Comparison of ENCODE assay signal across 2 cellular contexts in the genomic region with DNA sequence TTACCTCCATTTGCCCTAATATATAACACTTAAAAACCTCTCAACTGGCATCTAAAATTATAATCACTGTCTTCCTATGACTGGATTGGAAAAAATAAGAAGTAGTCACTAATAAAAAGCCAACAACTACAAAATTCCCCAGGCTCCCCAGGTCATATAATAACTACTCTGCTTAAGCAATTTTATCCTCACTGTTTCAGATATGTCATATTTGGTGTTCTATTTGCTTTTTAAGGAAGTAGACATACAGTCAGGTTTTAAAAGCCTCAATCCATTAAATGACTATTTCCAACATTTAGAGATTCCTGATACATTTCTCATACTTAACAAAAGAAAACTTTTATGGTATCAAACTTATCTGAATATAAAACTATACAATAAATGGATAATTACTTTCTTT.
TF ChIP-seq lines count a peak whose summit lies in the region.

No MANE protein-coding gene starts in this region.

TF ChIP-seq in SK-N-SH treated with all-trans-retinoic acid at 6 μM for 48 hours, 23 proteins besides CTCF, POLR2A, EP300 and RAD21 (continued from another document):
- TF ChIP-seq CREB5 (CRISPR knock-in tag; IDR thresholded peaks at IDR 0.05; ENCODE audit: low read depth) (no peak), ZFP3 (CRISPR knock-in tag; IDR thresholded peaks at IDR 0.05) (no peak), ZNF8 (CRISPR knock-in tag; IDR thresholded peaks at IDR 0.05) (no peak), ZC3H10 (CRISPR knock-in tag; IDR thresholded peaks at IDR 0.05) (no peak), ZNF70 (CRISPR knock-in tag; IDR thresholded peaks at IDR 0.05) (no peak), CSDC2 (CRISPR knock-in tag; IDR thresholded peaks at IDR 0.05) (no peak), TCF4 (CRISPR knock-in tag; IDR thresholded peaks at IDR 0.05; ENCODE audit: borderline replicate concordance) (no peak), RARB (CRISPR knock-in tag; IDR thresholded peaks at IDR 0.05) (no peak), TSHZ2 (CRISPR knock-in tag; IDR thresholded peaks at IDR 0.05) (no peak), BACH2 (CRISPR knock-in tag; IDR thresholded peaks at IDR 0.05; ENCODE audit: borderline replicate concordance) (no peak)
- TF ChIP-seq, protein P1, sequence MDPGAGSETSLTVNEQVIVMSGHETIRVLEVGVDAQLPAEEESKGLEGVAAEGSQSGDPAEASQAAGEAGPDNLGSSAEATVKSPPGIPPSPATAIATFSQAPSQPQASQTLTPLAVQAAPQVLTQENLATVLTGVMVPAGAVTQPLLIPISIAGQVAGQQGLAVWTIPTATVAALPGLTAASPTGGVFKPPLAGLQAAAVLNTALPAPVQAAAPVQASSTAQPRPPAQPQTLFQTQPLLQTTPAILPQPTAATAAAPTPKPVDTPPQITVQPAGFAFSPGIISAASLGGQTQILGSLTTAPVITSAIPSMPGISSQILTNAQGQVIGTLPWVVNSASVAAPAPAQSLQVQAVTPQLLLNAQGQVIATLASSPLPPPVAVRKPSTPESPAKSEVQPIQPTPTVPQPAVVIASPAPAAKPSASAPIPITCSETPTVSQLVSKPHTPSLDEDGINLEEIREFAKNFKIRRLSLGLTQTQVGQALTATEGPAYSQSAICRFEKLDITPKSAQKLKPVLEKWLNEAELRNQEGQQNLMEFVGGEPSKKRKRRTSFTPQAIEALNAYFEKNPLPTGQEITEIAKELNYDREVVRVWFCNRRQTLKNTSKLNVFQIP (CRISPR knock-in tag; IDR thresholded peaks at IDR 0.05; ENCODE audit: borderline replicate concordance, low read depth): no peak

TF ChIP-seq in neural cell, 6 proteins besides CTCF, POLR2A, EP300 and RAD21 (continued from another document):
- TF ChIP-seq, protein P2, sequence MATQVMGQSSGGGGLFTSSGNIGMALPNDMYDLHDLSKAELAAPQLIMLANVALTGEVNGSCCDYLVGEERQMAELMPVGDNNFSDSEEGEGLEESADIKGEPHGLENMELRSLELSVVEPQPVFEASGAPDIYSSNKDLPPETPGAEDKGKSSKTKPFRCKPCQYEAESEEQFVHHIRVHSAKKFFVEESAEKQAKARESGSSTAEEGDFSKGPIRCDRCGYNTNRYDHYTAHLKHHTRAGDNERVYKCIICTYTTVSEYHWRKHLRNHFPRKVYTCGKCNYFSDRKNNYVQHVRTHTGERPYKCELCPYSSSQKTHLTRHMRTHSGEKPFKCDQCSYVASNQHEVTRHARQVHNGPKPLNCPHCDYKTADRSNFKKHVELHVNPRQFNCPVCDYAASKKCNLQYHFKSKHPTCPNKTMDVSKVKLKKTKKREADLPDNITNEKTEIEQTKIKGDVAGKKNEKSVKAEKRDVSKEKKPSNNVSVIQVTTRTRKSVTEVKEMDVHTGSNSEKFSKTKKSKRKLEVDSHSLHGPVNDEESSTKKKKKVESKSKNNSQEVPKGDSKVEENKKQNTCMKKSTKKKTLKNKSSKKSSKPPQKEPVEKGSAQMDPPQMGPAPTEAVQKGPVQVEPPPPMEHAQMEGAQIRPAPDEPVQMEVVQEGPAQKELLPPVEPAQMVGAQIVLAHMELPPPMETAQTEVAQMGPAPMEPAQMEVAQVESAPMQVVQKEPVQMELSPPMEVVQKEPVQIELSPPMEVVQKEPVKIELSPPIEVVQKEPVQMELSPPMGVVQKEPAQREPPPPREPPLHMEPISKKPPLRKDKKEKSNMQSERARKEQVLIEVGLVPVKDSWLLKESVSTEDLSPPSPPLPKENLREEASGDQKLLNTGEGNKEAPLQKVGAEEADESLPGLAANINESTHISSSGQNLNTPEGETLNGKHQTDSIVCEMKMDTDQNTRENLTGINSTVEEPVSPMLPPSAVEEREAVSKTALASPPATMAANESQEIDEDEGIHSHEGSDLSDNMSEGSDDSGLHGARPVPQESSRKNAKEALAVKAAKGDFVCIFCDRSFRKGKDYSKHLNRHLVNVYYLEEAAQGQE (IDR thresholded peaks at IDR 0.05; ENCODE audit: borderline replicate concordance): no peak
- TF ChIP-seq MXI1 (conservative IDR thresholded peaks at IDR 0.05; ENCODE audit: poor library complexity, severe bottlenecking) (no peak), TAF1 (IDR thresholded peaks at IDR 0.05; ENCODE audit: low read depth) (no peak)
